In genomic region chr4:131610511-131610910, GRCh38 we compare ENCODE assay signal across 8 cellular contexts.
DNase-seq lines count a peak whose midpoint lies in the region; ATAC-seq and TF ChIP-seq lines count a peak whose summit lies in the region.
"Not testable (repeated sequence)": the region's sequence is repeated elsewhere in the genome, so short reads cannot be mapped to it uniquely, and the experiment has no call there.

No MANE protein-coding gene starts in this region.

- H2AFZ ChIP-seq in GM23338: not testable (repeated sequence)

- H3K4me2 ChIP-seq in GM23338: not testable (repeated sequence)
- H3K4me2 ChIP-seq in skeletal muscle satellite cell (ENCODE audit: low read length): peak overlapping the region; percentile 51

- not testable (repeated sequence) for H3K27me3 Mint-ChIP-seq in GM23338 (ENCODE audit: insufficient read depth, low read depth, poor library complexity)

- H3K9me2 ChIP-seq in GM23338 (ENCODE audit: insufficient read depth): not testable (repeated sequence)

- not testable (repeated sequence) for TF ChIP-seq CTCF in AG04450 (IDR thresholded peaks at IDR 0.05; ENCODE audit: low read depth, low read length); GM23338 (conservative IDR thresholded peaks at IDR 0.05; ENCODE audit: low read depth in 2 of 2); fibroblast of pulmonary artery (IDR thresholded peaks at IDR 0.05; ENCODE audit: low read length, missing control alignments)

- H3K27ac ChIP-seq in AG04450 (ENCODE audit: low read depth, low read length); GM23338 (ENCODE audit: low read depth): not testable (repeated sequence)

- not testable (repeated sequence) for H3K4me1 Mint-ChIP-seq in GM23338

- H3K4me1 ChIP-seq in GM23338 (ENCODE audit: insufficient read depth): not testable (repeated sequence)
- peaks cover 18% of the 10 kb centered on the region for H3K4me1 ChIP-seq in skeletal muscle satellite cell (ENCODE audit: control insufficient read depth, insufficient read depth, low read length)

- peak overlapping the region; percentile 46; the same call in 1 of the 2 replicates for H3K27ac Mint-ChIP-seq in GM23338

- DNase-seq in AG04450 (ENCODE audit: low read depth, low spot score) (peak; percentile 7), NCI-H446 treated with DMSO at 0.1 percent for 48 hours (lab: John Stamatoyannopoulos, UW) (peak; percentile 19), amniotic epithelial cell (ENCODE audit: low read depth) (peak; percentile 93), dermis microvascular lymphatic vessel endothelial cell (ENCODE audit: low read depth in 2 of 2) (peak; percentile 14 to 21), fibroblast of pulmonary artery (ENCODE audit: low read depth) (peak; percentile 89), kidney glomerular epithelial cell (lab: John Stamatoyannopoulos, UW) (peak; percentile 58)
- DNase-seq in GM23338 (ENCODE audit: low spot score): not testable (repeated sequence)

- H3K4me3 ChIP-seq in AG04450 (ENCODE audit: low read depth, low read length); GM23338; fibroblast of pulmonary artery (replicated peaks; ENCODE audit: low read depth, low read length); skeletal muscle satellite cell (ENCODE audit: low read length): not testable (repeated sequence)

- H3K36me3 Mint-ChIP-seq in GM23338 (ENCODE audit: low read depth): not testable (repeated sequence)

- not testable (repeated sequence) for H3K9me3 ChIP-seq in AG04450 (ENCODE audit: control insufficient read depth, insufficient read depth, low read length); skeletal muscle satellite cell (replicated peaks; ENCODE audit: low read length)

- CTCF ChIA-PET in AG04450 (lab: Charles Lee): not testable (repeated sequence)

- not testable (repeated sequence) for H3K4me3 Mint-ChIP-seq in GM23338

- ATAC-seq in GM23338: not testable (repeated sequence)

- POLR2A ChIA-PET in AG04450 (lab: Yijun Ruan, JAX): not testable (repeated sequence)

- H3K36me3 ChIP-seq in GM23338 (ENCODE audit: insufficient read depth); skeletal muscle satellite cell (ENCODE audit: insufficient read depth, low read length): not testable (repeated sequence)

- H3K79me2 ChIP-seq in GM23338 (replicated peaks; ENCODE audit: insufficient read depth): not testable (repeated sequence)

- not testable (repeated sequence) for H3F3A ChIP-seq in GM23338 (replicated peaks; ENCODE audit: low read depth)

- H3K27me3 ChIP-seq in AG04450 (ENCODE audit: control insufficient read depth, insufficient read depth, low read length); GM23338 (ENCODE audit: insufficient read depth); skeletal muscle satellite cell (ENCODE audit: control insufficient read depth, insufficient read depth, low read length): not testable (repeated sequence)

- not testable (repeated sequence) for H4K20me1 ChIP-seq in GM23338 (replicated peaks; ENCODE audit: insufficient read depth)

- not testable (repeated sequence) for H3K9me3 Mint-ChIP-seq in GM23338

- H3K9ac ChIP-seq in skeletal muscle satellite cell (ENCODE audit: low read depth, low read length): not testable (repeated sequence)
